ENCODE assay signal across 8 cellular contexts in the genomic region with DNA sequence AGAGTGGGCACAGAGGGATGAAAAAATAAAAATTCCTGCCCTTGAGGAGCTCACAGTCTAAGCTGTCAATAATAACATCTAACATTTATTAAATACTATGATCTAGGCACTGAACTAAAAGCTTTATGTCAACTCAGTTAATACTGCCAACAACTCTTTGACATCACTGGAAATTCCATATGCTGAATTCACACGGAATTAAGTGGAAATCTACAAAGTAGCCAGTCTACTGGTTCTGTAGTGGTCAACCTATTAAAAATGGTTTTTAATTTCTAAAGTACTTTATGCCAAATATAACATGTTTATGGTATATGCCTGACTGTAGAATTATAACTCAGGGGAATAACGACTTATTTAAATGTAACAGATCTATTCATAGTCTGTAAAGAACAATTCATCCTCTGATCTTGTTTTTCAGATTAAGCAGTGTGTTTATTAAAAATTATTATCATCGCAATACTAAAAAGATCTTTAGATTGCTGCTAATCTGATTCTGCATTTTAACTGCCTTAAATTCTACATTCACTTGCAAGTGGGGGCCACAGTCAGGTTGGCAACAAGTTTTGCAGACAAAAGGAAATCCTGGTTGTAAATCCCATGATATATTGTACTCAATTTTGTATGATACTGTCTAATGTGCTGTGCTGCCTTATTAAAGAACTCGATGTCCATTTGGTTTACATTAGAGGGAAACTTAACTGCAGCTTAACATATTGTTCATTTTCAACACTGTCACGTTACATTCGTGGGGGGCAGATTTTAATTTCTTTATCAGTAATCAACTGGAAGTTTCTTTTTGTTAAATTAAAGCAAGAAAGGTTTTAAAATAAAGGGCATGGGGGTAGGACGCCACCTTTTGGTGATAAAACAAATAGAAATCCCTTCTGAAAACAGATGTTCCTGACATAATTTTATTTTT.
DNase-seq lines count a peak whose midpoint lies in the region; ATAC-seq and TF ChIP-seq lines count a peak whose summit lies in the region.

No MANE protein-coding gene starts in this region.

- H3K4me1 Mint-ChIP-seq in nephron, result peaks cover 22% of the 10 kb centered on the region

- TF ChIP-seq CTCF in AG04449 (IDR thresholded peaks at IDR 0.05; ENCODE audit: insufficient read depth, low read length, missing control alignments) (peak; percentile 38), coronary artery (IDR thresholded peaks at IDR 0.05) (peak; percentile 60), nephron (IDR thresholded peaks at IDR 0.05; ENCODE audit: unreplicated experiment in 3 of 3) (peak; percentile 68 to 84 (median 69))

- peaks cover 6% of the 10 kb centered on the region for H3K9me3 Mint-ChIP-seq in nephron

- peak overlapping the region in 2 of 3 experiments; percentile 96 to 99 for H3K27ac Mint-ChIP-seq in nephron

- DNase-seq in AG04449 (ENCODE audit: low read depth, low spot score) (no peak), EL (peak; percentile 55), OCI-M1 (lab: John Stamatoyannopoulos, UW) (peak; percentile 49), coronary artery (ENCODE audit: low spot score) (no peak), GDM1 (lab: John Stamatoyannopoulos, UW) (no peak), NCI-H1930 (lab: John Stamatoyannopoulos, UW) (no peak)

- CTCF ChIA-PET in AG04449 (lab: Yijun Ruan, JAX), result interaction anchor here (0.7 to 3.2 kb wide), 28 partner anchors 8 to 1054 kb away, joined by 3 to 14 read pairs (median 4); no protein-coding TSS in a partner anchor

- H3K27ac ChIP-seq in coronary artery, result peak overlapping the region in 1 of 2 donors; percentile 26

- peaks cover 8% of the 10 kb centered on the region for H3K36me3 Mint-ChIP-seq in nephron (ENCODE audit: low read depth)

- POLR2A ChIA-PET in AG04449 (lab: Yijun Ruan, JAX), result interaction anchor here (0.5 to 0.6 kb wide), 2 partner anchors 71 to 102 kb away, joined by 3 read pairs; no protein-coding TSS in a partner anchor

- no peak overlapping the region for H3K4me3 ChIP-seq in AG04449 (ENCODE audit: low read depth, low read length)
- no peak overlapping the region for H3K4me3 ChIP-seq in coronary artery

- H3K27me3 Mint-ChIP-seq in nephron (ENCODE audit: low read depth), result peaks cover 5% of the 10 kb centered on the region

- ATAC-seq in GM21515 (IDR thresholded peaks at IDR 0.05; ENCODE audit: unreplicated experiment), result no peak

- H3K4me3 Mint-ChIP-seq in nephron, result peak overlapping the region; percentile 27 to 95 (median 92)

Comparison
In these comparisons a context has a peak if more than half of its experiments do, and no peak if none do; other contexts are left out.
1. DNase-seq: peak in EL (single experiment) and OCI-M1 (single experiment); none in AG04449 (single experiment), coronary artery (single experiment), GDM1 (single experiment) and NCI-H1930 (0 of 2).
2. Peak in every context shown above with its lines, with median percentiles within 50 percentile points of each other: CTCF ChIP-seq.